ENCODE assay signal across 8 cellular contexts in the genomic region with DNA sequence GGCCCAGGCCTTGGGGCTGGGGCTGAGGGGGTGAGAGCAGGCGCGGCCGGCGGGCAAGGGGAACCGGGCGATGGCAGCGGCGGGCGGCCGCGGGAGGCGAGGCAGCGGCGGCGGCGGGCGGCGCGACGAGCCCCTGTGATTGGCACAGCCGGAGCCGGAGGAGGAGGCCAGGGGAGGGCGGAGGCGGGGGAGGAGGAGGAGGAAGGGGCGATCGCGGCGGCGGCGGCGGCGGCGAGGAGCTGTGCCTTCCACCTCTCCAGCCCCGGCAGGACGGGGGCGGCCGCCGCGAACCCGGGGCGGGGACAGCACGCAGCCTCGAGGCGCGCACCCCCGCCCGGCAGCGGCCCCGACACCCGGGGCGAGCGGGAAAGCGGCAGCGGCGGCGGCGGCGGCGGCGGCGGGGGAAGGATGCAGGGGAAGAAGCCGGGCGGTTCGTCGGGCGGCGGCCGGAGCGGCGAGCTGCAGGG. TPM values are rescaled to one million over a fixed set of nuclear protein-coding genes. Genes with fewer than 3 reads are reported as not detected.
DNase-seq lines count a peak whose midpoint lies in the region; ATAC-seq and TF ChIP-seq lines count a peak whose summit lies in the region.

Gene SLCO3A1, plus strand, starts transcription at position 208 of the 467 bp plus-strand sequence.

- POLR2A ChIA-PET in activated CD8-positive, alpha-beta T cell treated with anti-CD3 and anti-CD28 coated beads, Interleukin-2, amount 10 ng/mL, durations not matched to agents 7 days and 5 days (lab: Charles Lee) = interaction anchor here (1.1 kb wide), 1 partner anchor 41 kb away, joined by 3 read pairs; no protein-coding TSS in a partner anchor

- peak within 1 kb of the TSS; percentile 76 for H3K27ac Mint-ChIP-seq in activated CD8-positive, alpha-beta T cell treated with anti-CD3 and anti-CD28 coated beads, Interleukin-2, amount 10 ng/mL, durations not matched to agents 7 days and 5 days
- no peak within 1 kb of the TSS for H3K27ac Mint-ChIP-seq in endothelial cell (ENCODE audit: unreplicated experiment)

- no peaks in the 10 kb centered on the region for H3K9me3 Mint-ChIP-seq in activated CD8-positive, alpha-beta T cell treated with anti-CD3 and anti-CD28 coated beads, Interleukin-2, amount 10 ng/mL, durations not matched to agents 7 days and 5 days (ENCODE audit: insufficient read depth)
- no peaks in the 10 kb centered on the region for H3K9me3 Mint-ChIP-seq in endothelial cell (ENCODE audit: unreplicated experiment)

- H3K36me3 Mint-ChIP-seq in activated CD8-positive, alpha-beta T cell treated with anti-CD3 and anti-CD28 coated beads, Interleukin-2, amount 10 ng/mL, durations not matched to agents 7 days and 5 days (ENCODE audit: low read depth) = peaks cover 12% of the 10 kb centered on the region
- no peaks in the 10 kb centered on the region for H3K36me3 Mint-ChIP-seq in endothelial cell (ENCODE audit: low read depth, unreplicated experiment)

- TF ChIP-seq CTCF in endothelial cell (IDR thresholded peaks at IDR 0.05; ENCODE audit: unreplicated experiment) = no peak

- H3K4me3 Mint-ChIP-seq in activated CD8-positive, alpha-beta T cell treated with anti-CD3 and anti-CD28 coated beads, Interleukin-2, amount 10 ng/mL, durations not matched to agents 7 days and 5 days = peak within 1 kb of the TSS; percentile 81
- peak within 1 kb of the TSS; percentile 91 for H3K4me3 Mint-ChIP-seq in endothelial cell (ENCODE audit: unreplicated experiment)

- CTCF ChIA-PET in activated CD8-positive, alpha-beta T cell treated with anti-CD3 and anti-CD28 coated beads, Interleukin-2, amount 10 ng/mL, durations not matched to agents 7 days and 5 days (lab: Charles Lee) = interaction anchor here (0.7 to 7.0 kb wide), 14 partner anchors 10 to 551 kb away, joined by 3 to 51 read pairs (median 4); no protein-coding TSS in a partner anchor

- H3K27me3 Mint-ChIP-seq in activated CD8-positive, alpha-beta T cell treated with anti-CD3 and anti-CD28 coated beads, Interleukin-2, amount 10 ng/mL, durations not matched to agents 7 days and 5 days (ENCODE audit: low read depth) = peaks cover 9% of the 10 kb centered on the region
- H3K27me3 Mint-ChIP-seq in endothelial cell (ENCODE audit: unreplicated experiment) = peaks cover 7% of the 10 kb centered on the region

- ATAC-seq in GM18517 (IDR thresholded peaks at IDR 0.05; ENCODE audit: unreplicated experiment) (peak; percentile 19), HG02870 (IDR thresholded peaks at IDR 0.05; ENCODE audit: unreplicated experiment) (peak; percentile 12)
- ATAC-seq in activated CD8-positive, alpha-beta T cell treated with anti-CD3 and anti-CD28 coated beads, Interleukin-2, amount 10 ng/mL, durations not matched to agents 7 days and 5 days = peak; percentile 62

- DNase-seq in NCI-H226 = peak; percentile 73
- DNase-seq in activated CD8-positive, alpha-beta T cell treated with anti-CD3 and anti-CD28 coated beads, Interleukin-2, amount 10 ng/mL, durations not matched to agents 7 days and 5 days = peak; percentile 76
- peak; percentile 67 for DNase-seq in endothelial cell (ENCODE audit: low spot score)
- peak; percentile 80 for DNase-seq in midbrain (lab: John Stamatoyannopoulos, UW)
- peak; percentile 71 for DNase-seq in stimulated activated CD8-positive, alpha-beta memory T cell treated with anti-CD3 and anti-CD28 coated beads, Interleukin-4, amount 100 ng/mL, for 48 hours
- no peak for DNase-seq in SHP77 treated with DMSO at 0.1 percent for 48 hours (lab: John Stamatoyannopoulos, UW)

- H3K4me1 Mint-ChIP-seq in activated CD8-positive, alpha-beta T cell treated with anti-CD3 and anti-CD28 coated beads, Interleukin-2, amount 10 ng/mL, durations not matched to agents 7 days and 5 days (ENCODE audit: low read depth) = peaks cover 64% of the 10 kb centered on the region
- peaks cover 25% of the 10 kb centered on the region for H3K4me1 Mint-ChIP-seq in endothelial cell (ENCODE audit: unreplicated experiment)

RNA-seq across cellular contexts. Expression of gene SLCO3A1, which starts in this region (rescaled TPM):
- total RNA-seq in activated CD8-positive, alpha-beta T cell treated with anti-CD3 and anti-CD28 coated beads, Interleukin-2, amount 10 ng/mL, durations not matched to agents 7 days and 5 days = 10 to 100 TPM; 29.3 to 32.7 TPM
- 30.9 TPM for total RNA-seq in endothelial cell (ENCODE audit: unreplicated experiment)

Comparison
In these comparisons a context has a peak if more than half of its experiments do, and no peak if none do; other contexts are left out.
1. ATAC-seq: peak in every context shown above with its lines; median percentile 62 in activated CD8-positive, alpha-beta T cell treated with anti-CD3 and anti-CD28 coated beads, Interleukin-2, amount 10 ng/mL, durations not matched to agents 7 days and 5 days; 19 in GM18517; 12 in HG02870.